In the genomic region with DNA sequence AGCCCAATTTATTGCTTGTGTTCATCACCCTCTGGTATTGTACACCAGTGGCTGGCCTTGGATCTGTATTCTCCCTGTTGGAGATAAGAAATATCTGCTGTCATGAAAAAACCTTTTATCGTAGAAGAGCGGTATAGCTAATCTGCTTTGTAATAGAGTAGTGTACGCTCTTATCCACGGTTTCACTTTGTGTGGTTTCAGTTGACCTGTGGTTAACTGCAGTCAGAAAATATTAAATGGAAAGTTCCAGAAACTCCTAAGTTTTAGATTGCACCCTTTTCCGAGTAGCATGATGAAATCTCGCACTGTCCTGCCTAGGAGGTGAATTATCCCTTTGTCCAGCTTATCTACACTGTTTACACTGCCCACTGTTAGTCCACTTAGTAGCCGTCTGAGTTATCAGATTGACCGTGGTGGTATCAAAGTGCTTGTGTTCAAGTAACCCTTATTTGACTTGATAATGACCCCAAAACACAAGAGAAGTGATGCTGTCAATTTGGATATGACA, we compare ENCODE assay signal across 1 cellular context.
TF ChIP-seq lines count a peak whose summit lies in the region.

No MANE protein-coding gene starts in this region.

TF ChIP-seq in HepG2, 621 proteins besides CTCF, POLR2A, EP300 and RAD21 (continued from another document):
- TF ChIP-seq, protein P1, sequence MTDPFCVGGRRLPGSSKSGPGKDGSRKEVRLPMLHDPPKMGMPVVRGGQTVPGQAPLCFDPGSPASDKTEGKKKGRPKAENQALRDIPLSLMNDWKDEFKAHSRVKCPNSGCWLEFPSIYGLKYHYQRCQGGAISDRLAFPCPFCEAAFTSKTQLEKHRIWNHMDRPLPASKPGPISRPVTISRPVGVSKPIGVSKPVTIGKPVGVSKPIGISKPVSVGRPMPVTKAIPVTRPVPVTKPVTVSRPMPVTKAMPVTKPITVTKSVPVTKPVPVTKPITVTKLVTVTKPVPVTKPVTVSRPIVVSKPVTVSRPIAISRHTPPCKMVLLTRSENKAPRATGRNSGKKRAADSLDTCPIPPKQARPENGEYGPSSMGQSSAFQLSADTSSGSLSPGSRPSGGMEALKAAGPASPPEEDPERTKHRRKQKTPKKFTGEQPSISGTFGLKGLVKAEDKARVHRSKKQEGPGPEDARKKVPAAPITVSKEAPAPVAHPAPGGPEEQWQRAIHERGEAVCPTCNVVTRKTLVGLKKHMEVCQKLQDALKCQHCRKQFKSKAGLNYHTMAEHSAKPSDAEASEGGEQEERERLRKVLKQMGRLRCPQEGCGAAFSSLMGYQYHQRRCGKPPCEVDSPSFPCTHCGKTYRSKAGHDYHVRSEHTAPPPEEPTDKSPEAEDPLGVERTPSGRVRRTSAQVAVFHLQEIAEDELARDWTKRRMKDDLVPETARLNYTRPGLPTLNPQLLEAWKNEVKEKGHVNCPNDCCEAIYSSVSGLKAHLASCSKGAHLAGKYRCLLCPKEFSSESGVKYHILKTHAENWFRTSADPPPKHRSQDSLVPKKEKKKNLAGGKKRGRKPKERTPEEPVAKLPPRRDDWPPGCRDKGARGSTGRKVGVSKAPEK (CRISPR knock-in tag; IDR thresholded peaks at IDR 0.05; ENCODE audit: borderline replicate concordance), result no peak
- TF ChIP-seq, protein P2, sequence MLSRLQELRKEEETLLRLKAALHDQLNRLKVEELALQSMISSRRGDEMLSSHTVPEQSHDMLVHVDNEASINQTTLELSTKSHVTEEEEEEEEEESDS (CRISPR knock-in tag; IDR thresholded peaks at IDR 0.05; ENCODE audit: borderline replicate concordance), result no peak
- TF ChIP-seq, protein P3, sequence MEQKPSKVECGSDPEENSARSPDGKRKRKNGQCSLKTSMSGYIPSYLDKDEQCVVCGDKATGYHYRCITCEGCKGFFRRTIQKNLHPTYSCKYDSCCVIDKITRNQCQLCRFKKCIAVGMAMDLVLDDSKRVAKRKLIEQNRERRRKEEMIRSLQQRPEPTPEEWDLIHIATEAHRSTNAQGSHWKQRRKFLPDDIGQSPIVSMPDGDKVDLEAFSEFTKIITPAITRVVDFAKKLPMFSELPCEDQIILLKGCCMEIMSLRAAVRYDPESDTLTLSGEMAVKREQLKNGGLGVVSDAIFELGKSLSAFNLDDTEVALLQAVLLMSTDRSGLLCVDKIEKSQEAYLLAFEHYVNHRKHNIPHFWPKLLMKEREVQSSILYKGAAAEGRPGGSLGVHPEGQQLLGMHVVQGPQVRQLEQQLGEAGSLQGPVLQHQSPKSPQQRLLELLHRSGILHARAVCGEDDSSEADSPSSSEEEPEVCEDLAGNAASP (CRISPR knock-in tag; IDR thresholded peaks at IDR 0.05; ENCODE audit: borderline replicate concordance), result peak; percentile 84
- TF ChIP-seq KLF16 (CRISPR knock-in tag; IDR thresholded peaks at IDR 0.05), result no peak
- TF ChIP-seq ZNF331 (CRISPR knock-in tag; IDR thresholded peaks at IDR 0.05), result no peak
- TF ChIP-seq ZNF557 (CRISPR knock-in tag; IDR thresholded peaks at IDR 0.05), result no peak
- no peak for TF ChIP-seq TMF1 (CRISPR knock-in tag; IDR thresholded peaks at IDR 0.05; ENCODE audit: low read depth)
- peak; percentile 25 for TF ChIP-seq TEAD3 (CRISPR knock-in tag; optimal IDR thresholded peaks at IDR 0.05; ENCODE audit: borderline replicate concordance)
- TF ChIP-seq SMARCE1 (IDR thresholded peaks at IDR 0.05; ENCODE audit: borderline replicate concordance), result no peak
- no peak for TF ChIP-seq NFKBIZ (CRISPR knock-in tag; IDR thresholded peaks at IDR 0.05)
- TF ChIP-seq MBD4 (IDR thresholded peaks at IDR 0.05; ENCODE audit: borderline replicate concordance, low read length), result no peak
- TF ChIP-seq HNRNPUL1 (IDR thresholded peaks at IDR 0.05; ENCODE audit: low read depth, low read length), result no peak
- TF ChIP-seq NFATC3 (CRISPR knock-in tag; IDR thresholded peaks at IDR 0.05), result no peak
- TF ChIP-seq SIX4 (CRISPR knock-in tag; IDR thresholded peaks at IDR 0.05), result peak; percentile 15; the same call in 1 of the 2 replicates
- peak; percentile 64 for TF ChIP-seq FOSL2 (CRISPR knock-in tag; IDR thresholded peaks at IDR 0.05)
- TF ChIP-seq NR2F2 (IDR thresholded peaks at IDR 0.05; ENCODE audit: borderline replicate concordance, low read depth), result peak; percentile 59; the same call in 1 of the 2 replicates
- TF ChIP-seq EZH2 (conservative IDR thresholded peaks at IDR 0.05; ENCODE audit: low read depth, low read length), result no peak
- peak; percentile 94 for TF ChIP-seq NCOA2 (CRISPR knock-in tag; IDR thresholded peaks at IDR 0.05)
- peak; percentile 42; the same call in 1 of the 2 replicates for TF ChIP-seq ELF3 (CRISPR knock-in tag; IDR thresholded peaks at IDR 0.05)
- TF ChIP-seq RBAK (CRISPR knock-in tag; IDR thresholded peaks at IDR 0.05), result no peak
- TF ChIP-seq ZNF780A (CRISPR knock-in tag; IDR thresholded peaks at IDR 0.05), result no peak
- TF ChIP-seq ZNF496 (CRISPR knock-in tag; IDR thresholded peaks at IDR 0.05; ENCODE audit: insufficient replicate concordance), result no peak
